ENCODE assay signal across 18 cellular contexts in genomic region chr1:20212099-20212684, GRCh38. TPM values are rescaled to one million over a fixed set of nuclear protein-coding genes. Genes with fewer than 3 reads are reported as not detected.
DNase-seq lines count a peak whose midpoint lies in the region; ATAC-seq and TF ChIP-seq lines count a peak whose summit lies in the region.
"Had no signal": no experiment of that assay in that cellular context is flagged by ENCODE, and none has a peak within 500 bp of the region (broad histone marks: within the 10 kb centered on the region; RNA-seq: fewer than 3 reads in every experiment).

No MANE protein-coding gene starts in this region.

- H3K4me1 Mint-ChIP-seq in endothelial cell (ENCODE audit: unreplicated experiment): no peaks in the 10 kb centered on the region

- H3K4me3 ChIP-seq in DOHH2 (ENCODE audit: low read length) (no peak overlapping the region), PC-3 (ENCODE audit: low read length) (peak overlapping the region; percentile 36; the same call in 1 of the 2 replicates), breast epithelium (peak overlapping the region in 1 of 3 donors; percentile 35), mucosa of descending colon (no peak overlapping the region)
- H3K4me3 ChIP-seq: MG63, tibial artery had no signal

- no peaks in the 10 kb centered on the region for H3K9me2 ChIP-seq in DOHH2 (replicated peaks; ENCODE audit: control insufficient read depth, low read length)
- no peaks in the 10 kb centered on the region for H3K9me2 ChIP-seq in PC-3 (replicated peaks; ENCODE audit: low read length)

- H3K36me3 ChIP-seq in DOHH2 (ENCODE audit: control insufficient read depth, low read length): no peaks in the 10 kb centered on the region
- H3K36me3 ChIP-seq in PC-3 (ENCODE audit: low read depth, low read length): no peaks in the 10 kb centered on the region
- no peaks in the 10 kb centered on the region for H3K36me3 ChIP-seq in breast epithelium
- no peaks in the 10 kb centered on the region for H3K36me3 ChIP-seq in mucosa of descending colon (ENCODE audit: low read depth)
- H3K36me3 ChIP-seq: MG63, tibial artery had no signal

- H3K9me3 Mint-ChIP-seq in endothelial cell (ENCODE audit: unreplicated experiment): no peaks in the 10 kb centered on the region
- H3K9me3 Mint-ChIP-seq: activated CD4-positive, alpha-beta T cell treated with anti-CD3 and anti-CD28 coated beads, Interleukin-2, amount 10 ng/mL, durations not matched to agents 24 days and 14 days; activated T-helper 2 cell treated with anti-CD3 and anti-CD28 coated beads, Interferon-gamma antibody, Interleukin-2, Interleukin-4, amounts not matched to agents 10 μg/mL and 5 μg/mL and 100 μg/mL, durations not matched to agents 14 hours and 24 hours and 36 hours; stimulated activated naive B cell treated with anti-CD40 and anti-IgM and Interleukin-4, amounts not matched to agents 10 μg/mL and 1 μg/mL and 100 μg/mL, for 72 hours had no signal

- no peaks in the 10 kb centered on the region for H3K36me3 Mint-ChIP-seq in endothelial cell (ENCODE audit: low read depth, unreplicated experiment)
- H3K36me3 Mint-ChIP-seq: stimulated activated naive B cell treated with anti-CD40 and anti-IgM and Interleukin-4, amounts not matched to agents 10 μg/mL and 1 μg/mL and 100 μg/mL, for 72 hours had no signal

- H3K9me3 ChIP-seq in DOHH2 (ENCODE audit: control insufficient read depth, insufficient read depth, low read length) (no peaks in the 10 kb centered on the region), PC-3 (ENCODE audit: low read length) (no peaks in the 10 kb centered on the region), breast epithelium (no peaks in the 10 kb centered on the region), mucosa of descending colon (no peaks in the 10 kb centered on the region)
- H3K9me3 ChIP-seq: tibial artery had no signal

- H3K4me1 ChIP-seq in DOHH2 (ENCODE audit: control insufficient read depth, low read length) (peaks cover 13% of the 10 kb centered on the region), PC-3 (ENCODE audit: insufficient read depth, low read length) (peaks cover 53% of the 10 kb centered on the region), breast epithelium (peaks cover 12 to 17% of the 10 kb centered on the region in 2 donors), mucosa of descending colon (ENCODE audit: low read depth) (peaks cover 16% of the 10 kb centered on the region)

- no peak for TF ChIP-seq POLR2A in breast epithelium (IDR thresholded peaks at IDR 0.05)

- H3K4me2 ChIP-seq in DOHH2 (ENCODE audit: low read length): peak overlapping the region; percentile 38
- H3K4me2 ChIP-seq in PC-3 (ENCODE audit: low read length): peak overlapping the region; percentile 62

- H3K4me3 Mint-ChIP-seq in endothelial cell (ENCODE audit: unreplicated experiment): no peak overlapping the region
- H3K4me3 Mint-ChIP-seq: activated CD4-positive, alpha-beta T cell treated with anti-CD3 and anti-CD28 coated beads, Interleukin-2, amount 10 ng/mL, durations not matched to agents 24 days and 14 days had no signal

- H2AFZ ChIP-seq in PC-3 (ENCODE audit: low read length): no peak overlapping the region

- no peak for TF ChIP-seq CTCF in DOHH2 (IDR thresholded peaks at IDR 0.05; ENCODE audit: low read depth, low read length, poor library complexity, severe bottlenecking)
- no peak for TF ChIP-seq CTCF in PC-3 (conservative IDR thresholded peaks at IDR 0.05; ENCODE audit: low read depth, low read length)
- TF ChIP-seq CTCF in breast epithelium (IDR thresholded peaks at IDR 0.05): no peak
- TF ChIP-seq CTCF in mucosa of descending colon (IDR thresholded peaks at IDR 0.05): no peak
- TF ChIP-seq CTCF in endothelial cell (IDR thresholded peaks at IDR 0.05; ENCODE audit: unreplicated experiment): no peak

- no peak overlapping the region for H3K27ac Mint-ChIP-seq in endothelial cell (ENCODE audit: unreplicated experiment)
- H3K27ac Mint-ChIP-seq: activated CD4-positive, alpha-beta T cell treated with anti-CD3 and anti-CD28 coated beads, Interleukin-2, amount 10 ng/mL, durations not matched to agents 24 days and 14 days; activated T-helper 2 cell treated with anti-CD3 and anti-CD28 coated beads, Interferon-gamma antibody, Interleukin-2, Interleukin-4, amounts not matched to agents 10 μg/mL and 5 μg/mL and 100 μg/mL, durations not matched to agents 14 hours and 24 hours and 36 hours; stimulated activated naive B cell treated with anti-CD40 and anti-IgM and Interleukin-4, amounts not matched to agents 10 μg/mL and 1 μg/mL and 100 μg/mL, for 72 hours had no signal

- H3K9ac ChIP-seq in PC-3 (ENCODE audit: low read length): peak overlapping the region; percentile 92

- POLR2A ChIA-PET in PC-3 (lab: Charles Lee; ENCODE audit: unreplicated experiment): interaction anchor here (0.6 to 0.7 kb wide), 2 partner anchors 40 to 209 kb away, joined by 5 to 14 read pairs; no protein-coding TSS in a partner anchor

- intact Hi-C loops in PC-3 (cut with micrococcal nuclease) (loop anchor here (1.0 to 5.0 kb wide), 4 partner anchors 45 to 282 kb away; no protein-coding TSS in a partner anchor), breast epithelium (cut with DNase I; ENCODE audit: low total_unique reads) (no loop called here), mucosa of descending colon (cut with DNase I, micrococcal nuclease) (loop anchor here (2.0 to 5.0 kb wide), 2 partner anchors 280 to 283 kb away; no protein-coding TSS in a partner anchor)

- H3F3A ChIP-seq in DOHH2 (ENCODE audit: control insufficient read depth, insufficient read depth) (no peaks in the 10 kb centered on the region), PC-3 (ENCODE audit: low read length, unreplicated experiment) (peaks cover 8% of the 10 kb centered on the region)

- ATAC-seq in PC-3: no peak
- peak; percentile 13 for ATAC-seq in mucosa of descending colon
- no peak for ATAC-seq in HG03378 (IDR thresholded peaks at IDR 0.05; ENCODE audit: unreplicated experiment)

- H3K27me3 ChIP-seq in DOHH2 (ENCODE audit: control insufficient read depth, low read length): peaks cover 4% of the 10 kb centered on the region; the same call in 1 of the 2 replicates
- no peaks in the 10 kb centered on the region for H3K27me3 ChIP-seq in PC-3 (ENCODE audit: low read length)
- H3K27me3 ChIP-seq in breast epithelium: no peaks in the 10 kb centered on the region

- TSS peak; percentile 80 for BruUV-seq in PC-3 (replicated peaks; lab: Mats Ljungman, UMichigan)

- H3K79me2 ChIP-seq in DOHH2 (ENCODE audit: control insufficient read depth, low read length) (no peaks in the 10 kb centered on the region), PC-3 (ENCODE audit: low read length) (no peaks in the 10 kb centered on the region)

- H4K20me1 ChIP-seq in DOHH2 (ENCODE audit: control insufficient read depth, insufficient read depth, low read depth, low read length) (no peaks in the 10 kb centered on the region), PC-3 (ENCODE audit: low read length) (no peaks in the 10 kb centered on the region)

- H3K27ac ChIP-seq in DOHH2 (ENCODE audit: low read depth, low read length) (no peak overlapping the region), PC-3 (ENCODE audit: low read length) (peak overlapping the region; percentile 99), breast epithelium (peak overlapping the region; percentile 84 to 89)
- H3K27ac ChIP-seq: tibial artery had no signal

- CTCF ChIA-PET in PC-3 (lab: Charles Lee): interaction anchor here (0.6 to 2.4 kb wide), 19 partner anchors 13 to 1040 kb away, joined by 3 to 25 read pairs (median 7); no protein-coding TSS in a partner anchor

- H3K27me3 Mint-ChIP-seq in endothelial cell (ENCODE audit: unreplicated experiment): peaks cover 3% of the 10 kb centered on the region

- peak; percentile 7 for DNase-seq in PC-3
- DNase-seq in breast epithelium (ENCODE audit: low spot score in 2 of 2): no peak
- DNase-seq in mucosa of descending colon: peak in 2 of 3 donors; percentile 40 to 45
- DNase-seq in endothelial cell (ENCODE audit: low spot score): no peak
- DNase-seq in KG1 (lab: John Stamatoyannopoulos, UW): no peak
- DNase-seq in NCI-H1417 treated with DMSO at 0.1 percent for 48 hours (lab: John Stamatoyannopoulos, UW): no peak
- DNase-seq: GOT3 had no signal

RNA-seq across cellular contexts. Expression of gene PLA2G2C, which starts 25.9 kb away (rescaled TPM):
- total RNA-seq in PC-3 (2014; rRNA removed) (0.12 TPM in 1 of 2 replicates, not detected in the other), breast epithelium (under 1 TPM in 1 of 3 donors, not detected in 2; 0.33 TPM), mucosa of descending colon (1 to 10 TPM in 1 of 3 donors, under 1 TPM in 1, not detected in 1; 0.55 to 2.1 TPM), endothelial cell (ENCODE audit: unreplicated experiment) (not detected)
- total RNA-seq: Daoy, liver, myocyte, omental fat pad had no signal

RNA-seq across cellular contexts. Expression of gene UBXN10, which starts 26.3 kb away (rescaled TPM):
- total RNA-seq in PC-3 (2014; rRNA removed): 0.12 TPM in 1 of 2 replicates, not detected in the other
- 1 to 10 TPM; 1.3 to 6.6 (median 4.9) TPM for total RNA-seq in breast epithelium
- 10 to 100 TPM in 1 of 3 donors, 1 to 10 TPM in 2; 5.8 to 15.5 (median 5.8) TPM for total RNA-seq in mucosa of descending colon
- total RNA-seq in endothelial cell (ENCODE audit: unreplicated experiment): 0.13 TPM

Comparison
In these comparisons a context has a peak if more than half of its experiments do, and no peak if none do; other contexts are left out.
1. DNase-seq: peak in PC-3 (single experiment) and mucosa of descending colon (2 of 3); none in breast epithelium (0 of 2), endothelial cell (single experiment), KG1 (single experiment) and NCI-H1417 treated with DMSO at 0.1 percent for 48 hours (single experiment).